8 cellular contexts compared by ENCODE assay signal in genomic region chr19:45507864-45508680, GRCh38. TPM values are rescaled to one million over a fixed set of nuclear protein-coding genes. Genes with fewer than 3 reads are reported as not detected.
A peak's percentile ranks its signal among the peaks of the same experiment; 100 is the strongest.
DNase-seq lines count a peak whose midpoint lies in the region; ATAC-seq, FAIRE-seq and TF ChIP-seq lines count a peak whose summit lies in the region.

No MANE protein-coding gene starts in this region.

- ATAC-seq in SK-N-SH treated with all-trans-retinoic acid at 6 μM for 48 hours (0 out of 3 replicates have a peak, but pooled peaks have one; percentile 1), GM19467 (IDR thresholded peaks at IDR 0.05; ENCODE audit: unreplicated experiment) (no peak)

- peaks cover 5% of the 10 kb centered on the region for H3K36me3 ChIP-seq in bronchial epithelial cell (ENCODE audit: control insufficient read depth, insufficient read depth, low read length)

- DNase-seq in activated gamma-delta T cell treated with Interleukin-2 at 50 U/mL for 16 hours (peak; percentile 34), activated gamma-delta T cell (lab: John Stamatoyannopoulos, UW) (no peak), bronchial epithelial cell (ENCODE audit: low read depth) (peak; percentile 30), left kidney (ENCODE audit: low read depth, low spot score) (peak; percentile 69), anterior cingulate cortex (lab: John Stamatoyannopoulos, UW) (no peak)
- peak; percentile 50 for DNase-seq in stimulated activated naive CD4-positive, alpha-beta T cell treated with Interleukin-2 at 50 U/mL for 16 hours (lab: John Stamatoyannopoulos, UW)

- no peak for TF ChIP-seq CTCF in bronchial epithelial cell (IDR thresholded peaks at IDR 0.05; ENCODE audit: insufficient read depth, low read length, severe bottlenecking)

- no peak for FAIRE-seq in bronchial epithelial cell (lab: Jason Lieb, UNC)

- H3K27me3 ChIP-seq in bronchial epithelial cell (ENCODE audit: control insufficient read depth, insufficient read depth, low read length), result no peaks in the 10 kb centered on the region

- H3K4me3 ChIP-seq in bronchial epithelial cell (ENCODE audit: low read depth, low read length), result peak overlapping the region; percentile 94

TF ChIP-seq in SK-N-SH treated with all-trans-retinoic acid at 6 μM for 48 hours, 23 proteins besides CTCF, POLR2A, EP300 and RAD21:
- no peak for TF ChIP-seq PPARA (CRISPR knock-in tag; IDR thresholded peaks at IDR 0.05; ENCODE audit: borderline replicate concordance)
TF ChIP-seq in SK-N-SH treated with all-trans-retinoic acid at 6 μM for 48 hours: peak in this region for 0.

RNA-seq across cellular contexts. Expression of gene VASP, which starts 0.8 kb away (rescaled TPM):
- total RNA-seq in bronchial epithelial cell, result 59.0 and 86.0 TPM in 2 replicates

RNA-seq across cellular contexts. Expression of gene PPM1N, which starts 9.8 kb away (rescaled TPM):
- 1.4 and 1.6 TPM in 2 replicates for total RNA-seq in bronchial epithelial cell

RNA-seq across cellular contexts. Expression of gene RTN2, which starts 11.2 kb away (rescaled TPM):
- 2.1 and 2.9 TPM in 2 replicates for total RNA-seq in bronchial epithelial cell

RNA-seq across cellular contexts. Expression of gene FOSB, which starts 40.3 kb away (rescaled TPM):
- 3.6 and 4.2 TPM in 2 replicates for total RNA-seq in bronchial epithelial cell

Comparison
In these comparisons a context has a peak if more than half of its experiments do, and no peak if none do; other contexts are left out.
1. DNase-seq: peak in activated gamma-delta T cell treated with Interleukin-2 at 50 U/mL for 16 hours (single experiment), bronchial epithelial cell (single experiment), left kidney (single experiment) and stimulated activated naive CD4-positive, alpha-beta T cell treated with Interleukin-2 at 50 U/mL for 16 hours (single experiment); none in activated gamma-delta T cell (single experiment) and anterior cingulate cortex (0 of 58).